ENCODE assay signal across 12 cellular contexts in the genomic region with DNA sequence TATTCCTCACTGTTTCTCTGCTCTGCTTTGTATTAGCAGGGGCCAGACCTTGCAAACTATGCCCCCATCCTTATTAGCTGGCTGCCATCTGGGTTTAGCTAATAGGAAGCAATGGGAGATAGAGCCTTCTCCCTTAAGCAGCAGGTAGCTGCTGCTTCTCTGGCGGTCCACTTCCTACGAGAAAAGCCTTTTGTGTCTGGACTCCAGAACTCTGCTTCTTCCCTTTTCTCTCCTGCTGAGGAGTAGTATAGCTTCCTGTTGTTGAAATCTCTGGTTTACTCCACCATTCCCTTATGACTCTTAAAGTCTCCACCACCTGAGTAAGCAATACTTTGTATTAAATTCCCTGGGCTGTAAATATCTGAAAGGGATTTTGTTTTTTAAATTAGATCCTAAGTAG.
"Had no signal": no experiment of that assay in that cellular context is flagged by ENCODE, and none has a peak within 500 bp of the region (broad histone marks: within the 10 kb centered on the region; RNA-seq: fewer than 3 reads in every experiment).

No MANE protein-coding gene starts in this region.

- H3K4me1 ChIP-seq: uterus had no signal

- ATAC-seq: activated CD8-positive, alpha-beta T cell treated with anti-CD3 and anti-CD28 coated beads for 36 hours; activated T-cell treated with anti-CD3 and anti-CD28 coated beads, Interleukin-2, amount 50 U/mL, for 72 hours; esophagus mucosa had no signal

- H3K4me3 ChIP-seq: uterus had no signal

- H3K9me3 Mint-ChIP-seq: activated CD8-positive, alpha-beta T cell treated with anti-CD3 and anti-CD28 coated beads for 36 hours; activated T-cell treated with anti-CD3 and anti-CD28 coated beads, Interleukin-2, amount 50 U/mL, for 72 hours had no signal

- H3K27ac ChIP-seq: neutrophil, uterus had no signal

- H3K27me3 ChIP-seq: neutrophil, uterus had no signal

- DNase-seq: activated CD8-positive, alpha-beta memory T cell treated with anti-CD3 and anti-CD28 coated beads, Interleukin-2, amount 50 U/mL, for 4 hours; activated CD8-positive, alpha-beta T cell treated with anti-CD3 and anti-CD28 coated beads for 36 hours; activated gamma-delta T cell treated with Interleukin-2 at 50 U/mL for 16 hours; activated naive CD8-positive, alpha-beta T cell treated with anti-CD3 and anti-CD28 coated beads, Interleukin-2, amount 10 ng/mL, durations not matched to agents 7 days and 5 days; activated T-cell treated with anti-CD3 and anti-CD28 coated beads, Interleukin-2, amount 50 U/mL, for 72 hours; anterior cingulate cortex; hypothalamus; stimulated activated CD4-positive, alpha-beta T cell treated with anti-CD3 and anti-CD28 coated beads, Interleukin-4, amount 100 ng/mL, for 4 hours; uterus had no signal

- H3K9me3 ChIP-seq: neutrophil had no signal

- H3K4me3 Mint-ChIP-seq: activated CD8-positive, alpha-beta T cell treated with anti-CD3 and anti-CD28 coated beads for 36 hours; activated naive CD8-positive, alpha-beta T cell treated with anti-CD3 and anti-CD28 coated beads, Interleukin-2, amount 10 ng/mL, durations not matched to agents 7 days and 5 days; activated T-cell treated with anti-CD3 and anti-CD28 coated beads, Interleukin-2, amount 50 U/mL, for 72 hours; mesothelial cell of epicardium had no signal

- H3K36me3 Mint-ChIP-seq: activated naive CD8-positive, alpha-beta T cell treated with anti-CD3 and anti-CD28 coated beads, Interleukin-2, amount 10 ng/mL, durations not matched to agents 7 days and 5 days had no signal

- H3K36me3 ChIP-seq: neutrophil, uterus had no signal

- H3K27ac Mint-ChIP-seq: activated CD8-positive, alpha-beta T cell treated with anti-CD3 and anti-CD28 coated beads for 36 hours; activated naive CD8-positive, alpha-beta T cell treated with anti-CD3 and anti-CD28 coated beads, Interleukin-2, amount 10 ng/mL, durations not matched to agents 7 days and 5 days; activated T-cell treated with anti-CD3 and anti-CD28 coated beads, Interleukin-2, amount 50 U/mL, for 72 hours; mesothelial cell of epicardium had no signal
